In the genomic region with DNA sequence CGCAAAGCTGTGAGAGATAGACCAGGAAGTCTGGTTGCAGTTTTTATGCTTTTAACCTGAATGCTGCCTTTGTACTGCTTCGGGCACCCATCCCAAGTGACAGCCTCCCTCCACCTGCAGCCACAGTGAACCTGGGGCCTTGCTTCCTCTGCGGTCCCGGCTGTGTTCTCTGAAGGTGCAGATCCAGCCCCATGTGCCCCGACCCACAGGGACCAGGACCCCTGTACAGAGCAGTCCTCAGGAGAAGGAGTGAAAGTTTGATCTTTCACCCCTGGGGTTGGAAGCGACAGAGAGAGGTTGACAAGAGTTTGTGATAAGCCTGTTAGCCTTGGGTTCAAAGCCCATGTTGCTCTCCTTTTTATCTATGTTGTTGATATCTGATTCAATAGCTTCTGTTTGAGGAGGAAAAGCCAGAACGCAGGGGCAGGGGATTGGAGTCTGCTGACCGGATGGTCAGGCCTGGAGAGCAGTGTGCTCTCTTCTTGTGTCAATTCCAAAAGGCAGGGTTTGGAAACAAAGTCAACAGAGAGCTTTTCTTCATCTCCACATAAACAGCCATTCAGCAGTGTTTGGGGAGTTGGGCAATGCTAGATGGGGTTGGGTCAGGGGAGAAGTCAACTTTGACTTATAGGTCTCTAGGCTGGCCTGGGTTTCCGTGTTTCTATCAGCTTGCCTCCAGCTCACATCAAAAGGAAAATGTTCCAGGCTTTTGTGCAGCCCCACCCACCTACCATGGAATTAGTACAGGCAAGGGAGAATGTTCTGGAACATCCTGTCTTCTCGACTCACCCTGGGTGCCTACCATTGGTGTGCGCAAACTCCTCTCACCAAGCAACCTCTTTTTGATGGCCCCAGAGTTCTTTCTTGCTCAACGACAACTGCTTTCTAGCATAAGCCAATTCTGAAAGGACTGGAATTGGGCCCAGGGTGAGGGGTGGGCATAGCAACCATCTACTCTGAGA, we compare ENCODE assay signal across 1 cellular context.
TF ChIP-seq lines count a peak whose summit lies in the region.

No MANE protein-coding gene starts in this region.

TF ChIP-seq in HepG2, 621 proteins besides CTCF, POLR2A, EP300 and RAD21 (continued from another document and continues in another):
- TF ChIP-seq POGZ (CRISPR knock-in tag; IDR thresholded peaks at IDR 0.05) (peak; percentile 78), KMT2B (CRISPR knock-in tag; IDR thresholded peaks at IDR 0.05) (0 out of 2 replicates have a peak, but pooled peaks have one; percentile 31), NFRKB (IDR thresholded peaks at IDR 0.05) (no peak), SAFB2 (CRISPR knock-in tag; IDR thresholded peaks at IDR 0.05; ENCODE audit: borderline replicate concordance, low read depth) (no peak; the same call in 1 of the 2 replicates), ZNF550 (CRISPR knock-in tag; IDR thresholded peaks at IDR 0.05; ENCODE audit: borderline replicate concordance) (0 out of 2 replicates have a peak, but pooled peaks have one; percentile 48), CHD4 (IDR thresholded peaks at IDR 0.05; ENCODE audit: borderline replicate concordance, low read length) (peak; percentile 97; the same call in 1 of the 2 replicates), ZNF264 (CRISPR knock-in tag; IDR thresholded peaks at IDR 0.05) (peak; percentile 94; the same call in 1 of the 2 replicates), IRF2 (CRISPR knock-in tag; IDR thresholded peaks at IDR 0.05) (peak; percentile 96), SSRP1 (CRISPR knock-in tag; IDR thresholded peaks at IDR 0.05) (peak; percentile 76; the same call in 1 of the 2 replicates), PHB2 (IDR thresholded peaks at IDR 0.05; ENCODE audit: partially characterized antibody) (no peak), SETDB1 (CRISPR knock-in tag; IDR thresholded peaks at IDR 0.05; ENCODE audit: borderline replicate concordance) (no peak), ZNF773 (CRISPR knock-in tag; IDR thresholded peaks at IDR 0.05; ENCODE audit: borderline replicate concordance) (peak; percentile 59; the same call in 1 of the 2 replicates), TSC22D2 (CRISPR knock-in tag; IDR thresholded peaks at IDR 0.05; ENCODE audit: borderline replicate concordance) (peak; percentile 90; the same call in 1 of the 2 replicates), DNMT1 (CRISPR knock-in tag; IDR thresholded peaks at IDR 0.05) (no peak), KLF13 (CRISPR knock-in tag; IDR thresholded peaks at IDR 0.05) (no peak), ZNF253 (CRISPR knock-in tag; IDR thresholded peaks at IDR 0.05; ENCODE audit: borderline replicate concordance) (0 out of 2 replicates have a peak, but pooled peaks have one; percentile 28), NFE2 (CRISPR knock-in tag; IDR thresholded peaks at IDR 0.05) (no peak), ZNF572 (CRISPR knock-in tag; IDR thresholded peaks at IDR 0.05) (no peak), MLLT10 (CRISPR knock-in tag; IDR thresholded peaks at IDR 0.05) (no peak), RBAK (CRISPR knock-in tag; IDR thresholded peaks at IDR 0.05) (no peak), ZNF547 (CRISPR knock-in tag; IDR thresholded peaks at IDR 0.05) (no peak), HOXD1 (CRISPR knock-in tag; IDR thresholded peaks at IDR 0.05) (peak; percentile 96), PPARG (CRISPR knock-in tag; conservative IDR thresholded peaks at IDR 0.05) (peak; percentile 96), ZMAT3 (CRISPR knock-in tag; conservative IDR thresholded peaks at IDR 0.05) (peak; percentile 88), NCOA5 (CRISPR knock-in tag; IDR thresholded peaks at IDR 0.05) (no peak), MIER2 (CRISPR knock-in tag; IDR thresholded peaks at IDR 0.05) (peak; percentile 60), EEA1 (CRISPR knock-in tag; IDR thresholded peaks at IDR 0.05; ENCODE audit: borderline replicate concordance) (no peak), MYC (CRISPR knock-in tag; IDR thresholded peaks at IDR 0.05; ENCODE audit: borderline replicate concordance) (peak; percentile 91), ZNF441 (CRISPR knock-in tag; IDR thresholded peaks at IDR 0.05; ENCODE audit: borderline replicate concordance) (0 out of 2 replicates have a peak, but pooled peaks have one; percentile 40), HES4 (CRISPR knock-in tag; IDR thresholded peaks at IDR 0.05; ENCODE audit: borderline replicate concordance) (0 out of 2 replicates have a peak, but pooled peaks have one; percentile 62), TAF1 (CRISPR knock-in tag; IDR thresholded peaks at IDR 0.05) (peak; percentile 67), DMAP1 (CRISPR knock-in tag; IDR thresholded peaks at IDR 0.05) (peak; percentile 65; the same call in 1 of the 2 replicates)
- TF ChIP-seq, protein P1, sequence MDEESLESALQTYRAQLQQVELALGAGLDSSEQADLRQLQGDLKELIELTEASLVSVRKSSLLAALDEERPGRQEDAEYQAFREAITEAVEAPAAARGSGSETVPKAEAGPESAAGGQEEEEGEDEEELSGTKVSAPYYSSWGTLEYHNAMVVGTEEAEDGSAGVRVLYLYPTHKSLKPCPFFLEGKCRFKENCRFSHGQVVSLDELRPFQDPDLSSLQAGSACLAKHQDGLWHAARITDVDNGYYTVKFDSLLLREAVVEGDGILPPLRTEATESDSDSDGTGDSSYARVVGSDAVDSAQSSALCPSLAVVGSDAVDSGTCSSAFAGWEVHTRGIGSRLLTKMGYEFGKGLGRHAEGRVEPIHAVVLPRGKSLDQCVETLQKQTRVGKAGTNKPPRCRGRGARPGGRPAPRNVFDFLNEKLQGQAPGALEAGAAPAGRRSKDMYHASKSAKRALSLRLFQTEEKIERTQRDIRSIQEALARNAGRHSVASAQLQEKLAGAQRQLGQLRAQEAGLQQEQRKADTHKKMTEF (CRISPR knock-in tag; IDR thresholded peaks at IDR 0.05), result peak; percentile 99
- TF ChIP-seq, protein P2, sequence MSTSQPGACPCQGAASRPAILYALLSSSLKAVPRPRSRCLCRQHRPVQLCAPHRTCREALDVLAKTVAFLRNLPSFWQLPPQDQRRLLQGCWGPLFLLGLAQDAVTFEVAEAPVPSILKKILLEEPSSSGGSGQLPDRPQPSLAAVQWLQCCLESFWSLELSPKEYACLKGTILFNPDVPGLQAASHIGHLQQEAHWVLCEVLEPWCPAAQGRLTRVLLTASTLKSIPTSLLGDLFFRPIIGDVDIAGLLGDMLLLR (CRISPR knock-in tag; IDR thresholded peaks at IDR 0.05), result no peak
- TF ChIP-seq, protein P3, sequence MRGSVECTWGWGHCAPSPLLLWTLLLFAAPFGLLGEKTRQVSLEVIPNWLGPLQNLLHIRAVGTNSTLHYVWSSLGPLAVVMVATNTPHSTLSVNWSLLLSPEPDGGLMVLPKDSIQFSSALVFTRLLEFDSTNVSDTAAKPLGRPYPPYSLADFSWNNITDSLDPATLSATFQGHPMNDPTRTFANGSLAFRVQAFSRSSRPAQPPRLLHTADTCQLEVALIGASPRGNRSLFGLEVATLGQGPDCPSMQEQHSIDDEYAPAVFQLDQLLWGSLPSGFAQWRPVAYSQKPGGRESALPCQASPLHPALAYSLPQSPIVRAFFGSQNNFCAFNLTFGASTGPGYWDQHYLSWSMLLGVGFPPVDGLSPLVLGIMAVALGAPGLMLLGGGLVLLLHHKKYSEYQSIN (CRISPR knock-in tag; IDR thresholded peaks at IDR 0.05; ENCODE audit: borderline replicate concordance), result no peak
- TF ChIP-seq, protein P4, sequence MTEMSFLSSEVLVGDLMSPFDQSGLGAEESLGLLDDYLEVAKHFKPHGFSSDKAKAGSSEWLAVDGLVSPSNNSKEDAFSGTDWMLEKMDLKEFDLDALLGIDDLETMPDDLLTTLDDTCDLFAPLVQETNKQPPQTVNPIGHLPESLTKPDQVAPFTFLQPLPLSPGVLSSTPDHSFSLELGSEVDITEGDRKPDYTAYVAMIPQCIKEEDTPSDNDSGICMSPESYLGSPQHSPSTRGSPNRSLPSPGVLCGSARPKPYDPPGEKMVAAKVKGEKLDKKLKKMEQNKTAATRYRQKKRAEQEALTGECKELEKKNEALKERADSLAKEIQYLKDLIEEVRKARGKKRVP (CRISPR knock-in tag; IDR thresholded peaks at IDR 0.05), result peak in 1 of 2 experiments; percentile 94; a peak in 2 of 4 replicates
- TF ChIP-seq, protein P5, sequence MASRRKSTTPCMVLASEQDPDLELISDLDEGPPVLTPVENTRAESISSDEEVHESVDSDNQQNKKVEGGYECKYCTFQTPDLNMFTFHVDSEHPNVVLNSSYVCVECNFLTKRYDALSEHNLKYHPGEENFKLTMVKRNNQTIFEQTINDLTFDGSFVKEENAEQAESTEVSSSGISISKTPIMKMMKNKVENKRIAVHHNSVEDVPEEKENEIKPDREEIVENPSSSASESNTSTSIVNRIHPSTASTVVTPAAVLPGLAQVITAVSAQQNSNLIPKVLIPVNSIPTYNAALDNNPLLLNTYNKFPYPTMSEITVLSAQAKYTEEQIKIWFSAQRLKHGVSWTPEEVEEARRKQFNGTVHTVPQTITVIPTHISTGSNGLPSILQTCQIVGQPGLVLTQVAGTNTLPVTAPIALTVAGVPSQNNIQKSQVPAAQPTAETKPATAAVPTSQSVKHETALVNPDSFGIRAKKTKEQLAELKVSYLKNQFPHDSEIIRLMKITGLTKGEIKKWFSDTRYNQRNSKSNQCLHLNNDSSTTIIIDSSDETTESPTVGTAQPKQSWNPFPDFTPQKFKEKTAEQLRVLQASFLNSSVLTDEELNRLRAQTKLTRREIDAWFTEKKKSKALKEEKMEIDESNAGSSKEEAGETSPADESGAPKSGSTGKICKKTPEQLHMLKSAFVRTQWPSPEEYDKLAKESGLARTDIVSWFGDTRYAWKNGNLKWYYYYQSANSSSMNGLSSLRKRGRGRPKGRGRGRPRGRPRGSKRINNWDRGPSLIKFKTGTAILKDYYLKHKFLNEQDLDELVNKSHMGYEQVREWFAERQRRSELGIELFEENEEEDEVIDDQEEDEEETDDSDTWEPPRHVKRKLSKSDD (CRISPR knock-in tag; IDR thresholded peaks at IDR 0.05; ENCODE audit: low read depth), result peak; percentile 61
- TF ChIP-seq, protein P6, sequence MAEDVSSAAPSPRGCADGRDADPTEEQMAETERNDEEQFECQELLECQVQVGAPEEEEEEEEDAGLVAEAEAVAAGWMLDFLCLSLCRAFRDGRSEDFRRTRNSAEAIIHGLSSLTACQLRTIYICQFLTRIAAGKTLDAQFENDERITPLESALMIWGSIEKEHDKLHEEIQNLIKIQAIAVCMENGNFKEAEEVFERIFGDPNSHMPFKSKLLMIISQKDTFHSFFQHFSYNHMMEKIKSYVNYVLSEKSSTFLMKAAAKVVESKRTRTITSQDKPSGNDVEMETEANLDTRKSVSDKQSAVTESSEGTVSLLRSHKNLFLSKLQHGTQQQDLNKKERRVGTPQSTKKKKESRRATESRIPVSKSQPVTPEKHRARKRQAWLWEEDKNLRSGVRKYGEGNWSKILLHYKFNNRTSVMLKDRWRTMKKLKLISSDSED (CRISPR knock-in tag; IDR thresholded peaks at IDR 0.05), result no peak
- TF ChIP-seq, protein P7, sequence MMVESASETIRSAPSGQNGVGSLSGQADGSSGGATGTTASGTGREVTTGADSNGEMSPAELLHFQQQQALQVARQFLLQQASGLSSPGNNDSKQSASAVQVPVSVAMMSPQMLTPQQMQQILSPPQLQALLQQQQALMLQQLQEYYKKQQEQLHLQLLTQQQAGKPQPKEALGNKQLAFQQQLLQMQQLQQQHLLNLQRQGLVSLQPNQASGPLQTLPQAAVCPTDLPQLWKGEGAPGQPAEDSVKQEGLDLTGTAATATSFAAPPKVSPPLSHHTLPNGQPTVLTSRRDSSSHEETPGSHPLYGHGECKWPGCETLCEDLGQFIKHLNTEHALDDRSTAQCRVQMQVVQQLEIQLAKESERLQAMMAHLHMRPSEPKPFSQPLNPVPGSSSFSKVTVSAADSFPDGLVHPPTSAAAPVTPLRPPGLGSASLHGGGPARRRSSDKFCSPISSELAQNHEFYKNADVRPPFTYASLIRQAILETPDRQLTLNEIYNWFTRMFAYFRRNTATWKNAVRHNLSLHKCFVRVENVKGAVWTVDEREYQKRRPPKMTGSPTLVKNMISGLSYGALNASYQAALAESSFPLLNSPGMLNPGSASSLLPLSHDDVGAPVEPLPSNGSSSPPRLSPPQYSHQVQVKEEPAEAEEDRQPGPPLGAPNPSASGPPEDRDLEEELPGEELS (CRISPR knock-in tag; IDR thresholded peaks at IDR 0.05), result peak; percentile 99
- TF ChIP-seq, protein P8, sequence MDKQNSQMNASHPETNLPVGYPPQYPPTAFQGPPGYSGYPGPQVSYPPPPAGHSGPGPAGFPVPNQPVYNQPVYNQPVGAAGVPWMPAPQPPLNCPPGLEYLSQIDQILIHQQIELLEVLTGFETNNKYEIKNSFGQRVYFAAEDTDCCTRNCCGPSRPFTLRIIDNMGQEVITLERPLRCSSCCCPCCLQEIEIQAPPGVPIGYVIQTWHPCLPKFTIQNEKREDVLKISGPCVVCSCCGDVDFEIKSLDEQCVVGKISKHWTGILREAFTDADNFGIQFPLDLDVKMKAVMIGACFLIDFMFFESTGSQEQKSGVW (CRISPR knock-in tag; IDR thresholded peaks at IDR 0.05; ENCODE audit: borderline replicate concordance), result no peak
- TF ChIP-seq, protein P9, sequence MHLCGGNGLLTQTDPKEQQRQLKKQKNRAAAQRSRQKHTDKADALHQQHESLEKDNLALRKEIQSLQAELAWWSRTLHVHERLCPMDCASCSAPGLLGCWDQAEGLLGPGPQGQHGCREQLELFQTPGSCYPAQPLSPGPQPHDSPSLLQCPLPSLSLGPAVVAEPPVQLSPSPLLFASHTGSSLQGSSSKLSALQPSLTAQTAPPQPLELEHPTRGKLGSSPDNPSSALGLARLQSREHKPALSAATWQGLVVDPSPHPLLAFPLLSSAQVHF (CRISPR knock-in tag; IDR thresholded peaks at IDR 0.05), result peak; percentile 82; the same call in 1 of the 2 replicates
- TF ChIP-seq, protein P10, sequence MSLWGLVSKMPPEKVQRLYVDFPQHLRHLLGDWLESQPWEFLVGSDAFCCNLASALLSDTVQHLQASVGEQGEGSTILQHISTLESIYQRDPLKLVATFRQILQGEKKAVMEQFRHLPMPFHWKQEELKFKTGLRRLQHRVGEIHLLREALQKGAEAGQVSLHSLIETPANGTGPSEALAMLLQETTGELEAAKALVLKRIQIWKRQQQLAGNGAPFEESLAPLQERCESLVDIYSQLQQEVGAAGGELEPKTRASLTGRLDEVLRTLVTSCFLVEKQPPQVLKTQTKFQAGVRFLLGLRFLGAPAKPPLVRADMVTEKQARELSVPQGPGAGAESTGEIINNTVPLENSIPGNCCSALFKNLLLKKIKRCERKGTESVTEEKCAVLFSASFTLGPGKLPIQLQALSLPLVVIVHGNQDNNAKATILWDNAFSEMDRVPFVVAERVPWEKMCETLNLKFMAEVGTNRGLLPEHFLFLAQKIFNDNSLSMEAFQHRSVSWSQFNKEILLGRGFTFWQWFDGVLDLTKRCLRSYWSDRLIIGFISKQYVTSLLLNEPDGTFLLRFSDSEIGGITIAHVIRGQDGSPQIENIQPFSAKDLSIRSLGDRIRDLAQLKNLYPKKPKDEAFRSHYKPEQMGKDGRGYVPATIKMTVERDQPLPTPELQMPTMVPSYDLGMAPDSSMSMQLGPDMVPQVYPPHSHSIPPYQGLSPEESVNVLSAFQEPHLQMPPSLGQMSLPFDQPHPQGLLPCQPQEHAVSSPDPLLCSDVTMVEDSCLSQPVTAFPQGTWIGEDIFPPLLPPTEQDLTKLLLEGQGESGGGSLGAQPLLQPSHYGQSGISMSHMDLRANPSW (CRISPR knock-in tag; IDR thresholded peaks at IDR 0.05; ENCODE audit: borderline replicate concordance), result peak; percentile 99
